In genomic region chr9:103601287-103601686, GRCh38 we compare ENCODE assay signal across 34 cellular contexts.
"Had no signal": no experiment of that assay in that cellular context is flagged by ENCODE, and none has a peak within 500 bp of the region (broad histone marks: within the 10 kb centered on the region; RNA-seq: fewer than 3 reads in every experiment).

No MANE protein-coding gene starts in this region.

- DNase-seq: Karpas-422, Kasumi-1, MG63, MM.1S, MV-4-11, NCI-H1048, NCI-H1092, NCI-H1092 treated with DMSO at 0.1 percent for 48 hours, NCI-H1105, NCI-H1105 treated with DMSO at 0.1 percent for 48 hours, NCI-H1417, NCI-H1417 treated with DMSO at 0.1 percent for 48 hours, NCI-H1436, NCI-H1436 treated with DMSO at 0.1 percent for 48 hours, NCI-H146, NCI-H1694, NCI-H1694 treated with DMSO at 0.1 percent for 48 hours, NCI-H187, NCI-H187 treated with DMSO at 0.1 percent for 48 hours, NCI-H1930, NCI-H2029, NCI-H2029 treated with DMSO at 0.1 percent for 48 hours, NCI-H2081, NCI-H2081 treated with DMSO at 0.1 percent for 48 hours, NCI-H2107, NCI-H2171, NCI-H2171 treated with DMSO at 0.1 percent for 48 hours, NCI-H2227 treated with DMSO at 0.1 percent for 48 hours, NCI-H226, NCI-H345, NCI-H446, NCI-H446 treated with DMSO at 0.1 percent for 48 hours, NCI-H510A, NCI-H510A treated with DMSO at 0.1 percent for 48 hours had no signal

- H3K36me3 ChIP-seq: MG63 had no signal

- H3K4me3 ChIP-seq: MG63 had no signal

- H3K27me3 ChIP-seq: MG63 had no signal
